In genomic region chr19:37655689-37656491, GRCh38 we compare ENCODE assay signal across 8 cellular contexts. TPM values are rescaled to one million over a fixed set of nuclear protein-coding genes. Genes with fewer than 3 reads are reported as not detected.
A peak's percentile ranks its signal among the peaks of the same experiment; 100 is the strongest.
DNase-seq lines count a peak whose midpoint lies in the region; ATAC-seq and TF ChIP-seq lines count a peak whose summit lies in the region.

No MANE protein-coding gene starts in this region.

- H2BK120ac ChIP-seq in trophoblast cell (ENCODE audit: insufficient read depth, low read length, poor library complexity): peak overlapping the region; percentile 48

- peak overlapping the region; percentile 91 for H4K8ac ChIP-seq in trophoblast cell (ENCODE audit: low read depth, low read length)

- H3K4me1 ChIP-seq in trophoblast cell (ENCODE audit: control insufficient read depth in 1 of 2, insufficient read depth in 2 of 2, low read length in 2 of 2): no peaks in the 10 kb centered on the region
- peaks cover 9 to 20% (median 15%) of the 10 kb centered on the region in 4 donors for H3K4me1 ChIP-seq in transverse colon

- TF ChIP-seq CTCF in transverse colon (IDR thresholded peaks at IDR 0.05): no peak

- H2BK12ac ChIP-seq in trophoblast cell (ENCODE audit: low read length): no peak overlapping the region

- peak overlapping the region; percentile 63 for H3K9ac ChIP-seq in trophoblast cell (ENCODE audit: low read length)

- no peak for TF ChIP-seq POLR2A in transverse colon (IDR thresholded peaks at IDR 0.05)

- H3K18ac ChIP-seq in trophoblast cell (ENCODE audit: low read length): peak overlapping the region; percentile 16

- peak overlapping the region; percentile 96 for H3K4me2 ChIP-seq in trophoblast cell (ENCODE audit: low read length)

- H3K9me3 ChIP-seq in trophoblast cell (ENCODE audit: insufficient read depth, low read depth, low read length) (peaks cover 3% of the 10 kb centered on the region), transverse colon (no peaks in the 10 kb centered on the region)

- in situ Hi-C loops in transverse colon (cut with MboI; ENCODE audit: low pct_ligation_motif_present in 1 of 4, low pct_unique_long_range_greater_than_20kb in 1 of 4, low sequenced_read_pairs in 3 of 4): no loop called here

- no CpG with 5 or more reads among the region's 59 CpGs for WGBS in trophoblast cell (ENCODE audit: extremely low coverage, insufficient coverage, insufficient read length)
- WGBS in transverse colon (ENCODE audit: low coverage in 1 of 2), 2 donors: 0 to 1% methylated on average over 2 to 58 of the region's 59 CpGs

- intact Hi-C loops in cardiac septum (cut with DNase I): loop anchor here (1.0 to 5.0 kb wide), 3 partner anchors 36 to 63 kb away; partner anchors contain the start of gene ZNF607
- intact Hi-C loops in transverse colon (cut with DNase I; ENCODE audit: low total_unique reads): no loop called here

- H3K36me3 ChIP-seq in trophoblast cell (ENCODE audit: control insufficient read depth in 1 of 2, insufficient read depth in 2 of 2, low read length in 2 of 2): no peaks in the 10 kb centered on the region
- H3K36me3 ChIP-seq in transverse colon: peaks cover 0 to 7% (median 0%) of the 10 kb centered on the region in 4 donors

- peak overlapping the region; percentile 3 for H3K4ac ChIP-seq in trophoblast cell (ENCODE audit: low read depth, low read length)

- no peak overlapping the region for H2AK5ac ChIP-seq in trophoblast cell (ENCODE audit: low read length)

- peak; percentile 85 for DNase-seq in DMS153 (lab: John Stamatoyannopoulos, UW)
- peak; percentile 40 for DNase-seq in KG1 (lab: John Stamatoyannopoulos, UW)
- DNase-seq in activated naive CD8-positive, alpha-beta T cell treated with anti-CD3 and anti-CD28 coated beads, Interleukin-2, amount 50 U/mL, for 16 hours (ENCODE audit: low read depth, low spot score): peak; percentile 64
- peak; percentile 88 for DNase-seq in cardiac septum (ENCODE audit: low spot score)
- peak; percentile 66 to 88 for DNase-seq in trophoblast cell
- DNase-seq in transverse colon: peak; percentile 84

- H2AFZ ChIP-seq in trophoblast cell (ENCODE audit: insufficient read depth, low read length, poor library complexity): peak overlapping the region; percentile 74

- H3K27ac ChIP-seq in trophoblast cell (ENCODE audit: low read depth, low read length) (peak overlapping the region; percentile 85), transverse colon (peak overlapping the region; percentile 91 to 94 (median 94))

- peaks cover 9% of the 10 kb centered on the region for H3K79me2 ChIP-seq in trophoblast cell (ENCODE audit: control insufficient read depth, insufficient read depth, low read length, poor library complexity)

- peaks cover 14% of the 10 kb centered on the region for H3K79me1 ChIP-seq in trophoblast cell (ENCODE audit: low read length)

- peak overlapping the region; percentile 50 for H4K12ac ChIP-seq in trophoblast cell (ENCODE audit: low read depth, low read length)

- H3K27me3 ChIP-seq in trophoblast cell (ENCODE audit: insufficient read depth, low read length) (no peaks in the 10 kb centered on the region), transverse colon (no peaks in the 10 kb centered on the region)

- peak overlapping the region; percentile 66 for H4K91ac ChIP-seq in trophoblast cell (ENCODE audit: low read depth, low read length)

- no peak for TF ChIP-seq EP300 in transverse colon (IDR thresholded peaks at IDR 0.05; ENCODE audit: low read depth)

- H3K4me3 ChIP-seq in trophoblast cell (ENCODE audit: low read depth, low read length) (peak overlapping the region; percentile 86), transverse colon (peak overlapping the region; percentile 44 to 78 (median 70))

- peak; percentile 49 for ATAC-seq in GM21576 (IDR thresholded peaks at IDR 0.05; ENCODE audit: unreplicated experiment)
- peak; percentile 80 for ATAC-seq in SK-N-SH treated with all-trans-retinoic acid at 6 μM for 48 hours

- peak overlapping the region; percentile 72 for H2BK5ac ChIP-seq in trophoblast cell (ENCODE audit: low read depth, low read length, poor library complexity)

- no peak overlapping the region for H3K23ac ChIP-seq in trophoblast cell (ENCODE audit: low read length)

- peak overlapping the region; percentile 36 for H3K14ac ChIP-seq in trophoblast cell (ENCODE audit: low read length)

TF ChIP-seq in SK-N-SH treated with all-trans-retinoic acid at 6 μM for 48 hours, 23 proteins besides CTCF, POLR2A, EP300 and RAD21:
- no peak for TF ChIP-seq CREB5 (CRISPR knock-in tag; IDR thresholded peaks at IDR 0.05; ENCODE audit: low read depth)
- TF ChIP-seq, protein P1, sequence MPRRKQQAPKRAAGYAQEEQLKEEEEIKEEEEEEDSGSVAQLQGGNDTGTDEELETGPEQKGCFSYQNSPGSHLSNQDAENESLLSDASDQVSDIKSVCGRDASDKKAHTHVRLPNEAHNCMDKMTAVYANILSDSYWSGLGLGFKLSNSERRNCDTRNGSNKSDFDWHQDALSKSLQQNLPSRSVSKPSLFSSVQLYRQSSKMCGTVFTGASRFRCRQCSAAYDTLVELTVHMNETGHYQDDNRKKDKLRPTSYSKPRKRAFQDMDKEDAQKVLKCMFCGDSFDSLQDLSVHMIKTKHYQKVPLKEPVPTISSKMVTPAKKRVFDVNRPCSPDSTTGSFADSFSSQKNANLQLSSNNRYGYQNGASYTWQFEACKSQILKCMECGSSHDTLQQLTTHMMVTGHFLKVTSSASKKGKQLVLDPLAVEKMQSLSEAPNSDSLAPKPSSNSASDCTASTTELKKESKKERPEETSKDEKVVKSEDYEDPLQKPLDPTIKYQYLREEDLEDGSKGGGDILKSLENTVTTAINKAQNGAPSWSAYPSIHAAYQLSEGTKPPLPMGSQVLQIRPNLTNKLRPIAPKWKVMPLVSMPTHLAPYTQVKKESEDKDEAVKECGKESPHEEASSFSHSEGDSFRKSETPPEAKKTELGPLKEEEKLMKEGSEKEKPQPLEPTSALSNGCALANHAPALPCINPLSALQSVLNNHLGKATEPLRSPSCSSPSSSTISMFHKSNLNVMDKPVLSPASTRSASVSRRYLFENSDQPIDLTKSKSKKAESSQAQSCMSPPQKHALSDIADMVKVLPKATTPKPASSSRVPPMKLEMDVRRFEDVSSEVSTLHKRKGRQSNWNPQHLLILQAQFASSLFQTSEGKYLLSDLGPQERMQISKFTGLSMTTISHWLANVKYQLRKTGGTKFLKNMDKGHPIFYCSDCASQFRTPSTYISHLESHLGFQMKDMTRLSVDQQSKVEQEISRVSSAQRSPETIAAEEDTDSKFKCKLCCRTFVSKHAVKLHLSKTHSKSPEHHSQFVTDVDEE (CRISPR knock-in tag; IDR thresholded peaks at IDR 0.05): peak; percentile 67; the same call in 1 of the 2 replicates
- TF ChIP-seq RARB (CRISPR knock-in tag; IDR thresholded peaks at IDR 0.05): no peak
TF ChIP-seq in SK-N-SH treated with all-trans-retinoic acid at 6 μM for 48 hours: peak in this region for 1.

RNA-seq across cellular contexts. Expression of gene ZFP30, which starts 0.6 kb away (rescaled TPM):
- 6.6 TPM for total RNA-seq in cardiac septum
- polyA plus RNA-seq in trophoblast cell (2013): 4.8 and 4.9 TPM in 2 replicates
- total RNA-seq in transverse colon: 10 to 100 TPM in 2 of 4 donors, 1 to 10 TPM in 2; 3.6 to 28.4 (median 10.9) TPM

Comparison
In these comparisons a context has a peak if more than half of its experiments do, and no peak if none do; other contexts are left out.
1. Peak in every context shown above with its lines: DNase-seq, ATAC-seq, H3K4me3 ChIP-seq and H3K27ac ChIP-seq.